Comparison of ENCODE assay signal across 21 cellular contexts in genomic region chr17:35030780-35031179, GRCh38.
"Had no signal": no experiment of that assay in that cellular context is flagged by ENCODE, and none has a peak within 500 bp of the region (broad histone marks: within the 10 kb centered on the region; RNA-seq: fewer than 3 reads in every experiment).

No MANE protein-coding gene starts in this region.

- H3K9me3 Mint-ChIP-seq: IgD-negative memory B cell had no signal

- DNase-seq: Kasumi-1, MV-4-11, NCI-H1048, NCI-H1105, NCI-H1417, NCI-H1436 treated with DMSO at 0.1 percent for 48 hours, NCI-H1694, NCI-H187 treated with DMSO at 0.1 percent for 48 hours, NCI-H2029 treated with DMSO at 0.1 percent for 48 hours, NCI-H2227 treated with DMSO at 0.1 percent for 48 hours, NCI-H524, NCI-H526 treated with DMSO at 0.1 percent for 48 hours, NCI-H748 treated with DMSO at 0.1 percent for 48 hours, RPMI8226, SHP77, SK-N-SH, SW 1271 had no signal

- ATAC-seq: HepG2, K562 had no signal

- H3K9me3 ChIP-seq: SK-N-SH had no signal

- H3K27me3 Mint-ChIP-seq: IgD-negative memory B cell had no signal

- H3K4me3 ChIP-seq: K562 had no signal

- H3K27ac ChIP-seq: KMS-11 had no signal
